In the genomic region with DNA sequence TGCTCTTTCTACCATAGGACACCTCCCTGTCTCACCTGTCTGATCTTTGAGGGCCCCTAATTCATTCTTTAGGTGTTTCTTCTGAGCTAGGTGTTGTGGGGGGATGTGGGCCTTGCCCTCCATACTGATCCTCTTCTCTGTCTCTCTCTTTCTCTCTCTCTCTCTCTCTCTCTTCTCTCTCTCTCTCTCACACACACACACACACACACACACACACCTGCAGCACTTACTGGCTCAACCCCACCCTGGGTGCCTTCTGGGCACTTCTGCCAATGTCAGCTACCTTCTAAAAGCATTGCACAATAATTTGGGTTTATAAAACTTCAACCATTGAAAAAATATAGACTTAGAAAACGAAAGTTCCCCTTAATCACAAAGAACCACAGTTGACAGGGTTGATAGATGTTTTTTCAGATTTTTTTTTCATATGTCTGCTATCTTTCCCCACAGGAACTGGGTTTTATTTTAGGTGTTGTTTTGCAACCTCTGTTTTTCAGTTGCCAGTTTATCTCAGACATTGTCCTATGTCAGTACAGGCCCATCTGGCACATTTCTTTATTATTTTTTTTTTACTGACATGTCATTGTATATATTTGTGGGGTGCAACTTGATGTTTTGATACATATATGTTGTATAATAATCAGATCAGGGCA, we compare ENCODE assay signal across 9 cellular contexts. TPM values are rescaled to one million over a fixed set of nuclear protein-coding genes. Genes with fewer than 3 reads are reported as not detected.
DNase-seq lines count a peak whose midpoint lies in the region; ATAC-seq and TF ChIP-seq lines count a peak whose summit lies in the region.
"Had no signal": no experiment of that assay in that cellular context is flagged by ENCODE, and none has a peak within 500 bp of the region (broad histone marks: within the 10 kb centered on the region; RNA-seq: fewer than 3 reads in every experiment).

No MANE protein-coding gene starts in this region.

- DNase-seq in NAMALWA (ENCODE audit: low spot score) (peak; percentile 74), HK-2 (ENCODE audit: unreplicated experiment) (no peak), GM23248 (no peak), osteoblast (ENCODE audit: insufficient read length, low spot score, missing footprints) (no peak)
- peak; percentile 36 for DNase-seq in effector CD8-positive, alpha-beta T cell (lab: John Stamatoyannopoulos, UW)

- H3K4me3 ChIP-seq in skeletal muscle tissue (ENCODE audit: low read length in 3 of 3) = peak overlapping the region in 1 of 3 donors; percentile 61
- no peak overlapping the region for H3K4me3 ChIP-seq in GM23248
- no peak overlapping the region for H3K4me3 ChIP-seq in osteoblast (ENCODE audit: insufficient read depth, low read length)
- H3K4me3 ChIP-seq: SJSA1 had no signal

- H3K9ac ChIP-seq in skeletal muscle tissue (ENCODE audit: low read depth in 1 of 3, low read length in 3 of 3) (peak overlapping the region in 2 of 3 donors; percentile 24 to 74), GM23248 (no peak overlapping the region)

- 0 to 5% methylated on average over 1 of the region's 1 CpG for WGBS in GM23248 (ENCODE audit: low coverage in 1 of 2, low lambda C conversion rate in 2 of 2, missing lambda C conversion rate in 2 of 2), 2 experiments

- H2AFZ ChIP-seq in GM23248 (no peak overlapping the region), osteoblast (ENCODE audit: low read length) (no peak overlapping the region)

- no peak for TF ChIP-seq CTCF in osteoblast (IDR thresholded peaks at IDR 0.05; ENCODE audit: extremely low read depth, low read depth, low read length)

- H3K36me3 ChIP-seq in skeletal muscle tissue (ENCODE audit: control insufficient read depth in 3 of 3, insufficient read depth in 3 of 3, low read length in 3 of 3) (peaks cover 14 to 22% (median 20%) of the 10 kb centered on the region in 3 donors), GM23248 (ENCODE audit: low read depth) (no peaks in the 10 kb centered on the region), osteoblast (ENCODE audit: insufficient read depth, low read length) (peaks cover 14% of the 10 kb centered on the region)

- H3K27ac ChIP-seq in skeletal muscle tissue (ENCODE audit: low read depth, low read length) = no peak overlapping the region
- no peak overlapping the region for H3K27ac ChIP-seq in GM23248
- H3K27ac ChIP-seq in osteoblast (ENCODE audit: low read depth, low read length) = no peak overlapping the region

- in situ Hi-C loops in GM23248 (cut with MboI) = loop anchor here (25.0 kb wide), 1 partner anchor 398 kb away; a partner anchor contains a TSS

- H3K9me2 ChIP-seq in GM23248 (ENCODE audit: insufficient read depth) = no peaks in the 10 kb centered on the region

- ATAC-seq in GM19438 (IDR thresholded peaks at IDR 0.05; ENCODE audit: low read depth, unreplicated experiment) = peak; percentile 18
- no peak for ATAC-seq in GM21529 (IDR thresholded peaks at IDR 0.05; ENCODE audit: unreplicated experiment)

- H3K9me3 ChIP-seq in skeletal muscle tissue (ENCODE audit: control insufficient read depth in 3 of 3, low read length in 3 of 3) (no peaks in the 10 kb centered on the region), GM23248 (ENCODE audit: low read depth) (no peaks in the 10 kb centered on the region), osteoblast (ENCODE audit: low read depth, low read length) (no peaks in the 10 kb centered on the region)
- H3K9me3 ChIP-seq: SJSA1 had no signal

- H3K79me2 ChIP-seq in GM23248 (ENCODE audit: insufficient read depth) (peaks cover 57% of the 10 kb centered on the region), osteoblast (ENCODE audit: insufficient read depth, low read length) (peaks cover 11% of the 10 kb centered on the region)

- H3K4me2 ChIP-seq in GM23248 (ENCODE audit: unreplicated experiment) = no peak overlapping the region
- no peak overlapping the region for H3K4me2 ChIP-seq in osteoblast (ENCODE audit: insufficient read depth, low read length)

- H4K20me1 ChIP-seq in GM23248 (ENCODE audit: insufficient read depth) (no peaks in the 10 kb centered on the region), osteoblast (ENCODE audit: insufficient read depth, low read length) (peaks cover 6% of the 10 kb centered on the region)

- H3K27me3 ChIP-seq in skeletal muscle tissue (ENCODE audit: control insufficient read depth in 3 of 3, insufficient read depth in 3 of 3, low read length in 3 of 3) (no peaks in the 10 kb centered on the region), GM23248 (replicated peaks; ENCODE audit: insufficient read depth) (no peaks in the 10 kb centered on the region), osteoblast (ENCODE audit: insufficient read depth, low read length) (no peaks in the 10 kb centered on the region)
- H3K27me3 ChIP-seq: SJSA1 had no signal

- H3F3A ChIP-seq in GM23248 (ENCODE audit: insufficient read depth) = no peaks in the 10 kb centered on the region; the same call in 1 of the 2 replicates

- H3K4me1 ChIP-seq in skeletal muscle tissue (ENCODE audit: control insufficient read depth in 3 of 3, insufficient read depth in 3 of 3, low read length in 3 of 3) = peaks cover 44 to 52% (median 51%) of the 10 kb centered on the region in 3 donors
- peaks cover 12% of the 10 kb centered on the region for H3K4me1 ChIP-seq in GM23248 (ENCODE audit: insufficient read depth)
- H3K4me1 ChIP-seq in osteoblast (ENCODE audit: insufficient read depth, low read length) = peaks cover 9% of the 10 kb centered on the region

RNA-seq across cellular contexts. Expression of a gene that starts 28.1 kb away (rescaled TPM):
- total RNA-seq in skeletal muscle tissue (37.1 TPM), osteoblast (94.6 and 107 TPM in 2 replicates)
- 56.1 and 83.7 TPM in 2 replicates for total RNA-seq in GM23248 (2014; rRNA removed; shearing (Covaris generic))
- polyA plus RNA-seq in GM23248 (2016; fragmentation: Nextera tagmentation; extraction: Ambion mirVana) = 44.0 and 46.0 TPM in 2 replicates

RNA-seq across cellular contexts. Expression of a gene that starts 41.1 kb away (rescaled TPM):
- total RNA-seq in skeletal muscle tissue (3.7 TPM), osteoblast (15.9 and 37.1 TPM in 2 replicates)
- 7.0 and 8.6 TPM in 2 replicates for total RNA-seq in GM23248 (2014; rRNA removed; shearing (Covaris generic))
- 17.5 and 19.3 TPM in 2 replicates for polyA plus RNA-seq in GM23248 (2016; fragmentation: Nextera tagmentation; extraction: Ambion mirVana)

Comparison
In these comparisons a context has a peak if more than half of its experiments do, and no peak if none do; other contexts are left out.
1. DNase-seq: peak in NAMALWA (single experiment) and effector CD8-positive, alpha-beta T cell (single experiment); none in HK-2 (single experiment), GM23248 (single experiment) and osteoblast (single experiment).